Comparison of ENCODE assay signal across 8 cellular contexts in the genomic region with DNA sequence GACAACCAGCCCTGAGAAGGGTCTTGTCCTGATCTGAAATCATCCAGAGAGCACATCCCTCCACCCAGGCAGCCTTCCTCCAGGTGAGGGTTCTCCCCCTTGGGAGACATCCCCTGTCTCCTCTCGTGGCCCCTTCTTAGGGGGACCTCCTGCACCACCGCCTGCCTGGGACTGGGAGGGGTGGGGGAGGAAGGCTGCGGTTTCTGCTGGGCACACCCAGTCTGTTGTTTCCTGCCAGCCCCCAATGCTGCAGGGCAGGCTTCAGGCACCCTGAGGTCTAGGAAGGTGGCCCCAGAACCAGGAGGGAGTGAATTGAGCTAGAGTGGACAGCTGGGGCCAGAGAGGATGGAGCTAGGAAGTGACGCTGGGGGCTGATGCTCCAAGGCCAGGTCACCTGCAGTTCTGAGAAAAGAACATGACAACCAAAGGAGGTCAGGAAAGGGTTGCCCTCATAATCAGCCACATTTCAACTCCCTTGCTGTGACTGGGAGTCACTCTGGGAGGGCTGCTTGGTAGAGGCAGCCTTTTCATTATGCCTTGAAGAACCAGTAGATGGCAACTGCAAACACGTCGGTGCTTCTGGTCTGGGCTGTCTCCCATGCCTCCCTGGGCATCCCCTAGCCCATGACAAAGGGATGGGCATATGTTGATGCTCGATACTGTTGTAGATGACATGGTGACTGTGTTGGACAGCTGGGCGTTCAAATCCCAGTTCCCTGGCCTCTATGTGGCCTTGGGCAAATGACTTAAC. TPM values are rescaled to one million over a fixed set of nuclear protein-coding genes. Genes with fewer than 3 reads are reported as not detected.
DNase-seq lines count a peak whose midpoint lies in the region; ATAC-seq and TF ChIP-seq lines count a peak whose summit lies in the region.

No MANE protein-coding gene starts in this region.

- H3K9me2 ChIP-seq in Loucy (replicated peaks; ENCODE audit: low read depth, low read length), result no peaks in the 10 kb centered on the region

- intact Hi-C loops in CD8-positive, alpha-beta T cell (cut with DNase I, micrococcal nuclease), result loop anchor here (1.0 to 5.0 kb wide), 3 partner anchors 45 to 332 kb away; a partner anchor contains a TSS

- peak overlapping the region; percentile 96 for H3K4me3 ChIP-seq in CD8-positive, alpha-beta T cell (ENCODE audit: low read depth, low read length)
- H3K4me3 ChIP-seq in Loucy (ENCODE audit: low read length, poor library complexity, severe bottlenecking) (peak overlapping the region; percentile 92), mononuclear cell (ENCODE audit: low read length) (peak overlapping the region; percentile 83)

- H3K36me3 ChIP-seq in CD8-positive, alpha-beta T cell (ENCODE audit: insufficient read depth, low read length), result peaks cover 8% of the 10 kb centered on the region
- H3K36me3 ChIP-seq in Loucy (ENCODE audit: insufficient read depth, low read length), result peaks cover 7% of the 10 kb centered on the region; the same call in 1 of the 2 replicates

- POLR2A ChIA-PET in CD8-positive, alpha-beta T cell (lab: Charles Lee), result interaction anchor here (0.6 to 2.4 kb wide), 16 partner anchors 9 to 251 kb away, joined by 3 to 10 read pairs (median 3); no protein-coding TSS in a partner anchor
- POLR2A ChIA-PET in activated CD8-positive, alpha-beta T cell treated with anti-CD3 and anti-CD28 coated beads, Interleukin-2, amount 10 ng/mL, durations not matched to agents 7 days and 5 days (lab: Charles Lee), result interaction anchor here (0.6 to 2.0 kb wide), 4 partner anchors 10 to 250 kb away, joined by 3 to 12 read pairs (median 3); no protein-coding TSS in a partner anchor

- peak overlapping the region; percentile 98 for H3K9ac ChIP-seq in Loucy (ENCODE audit: low read depth, low read length, poor library complexity, severe bottlenecking)

- H3K27ac ChIP-seq in CD8-positive, alpha-beta T cell (ENCODE audit: low read depth, low read length), result peak overlapping the region; percentile 83

- no peaks in the 10 kb centered on the region for H3K9me3 ChIP-seq in CD8-positive, alpha-beta T cell (ENCODE audit: low read length)
- peaks cover 7% of the 10 kb centered on the region; the same call in 1 of the 2 replicates for H3K9me3 ChIP-seq in Loucy (ENCODE audit: insufficient read depth, low read depth, low read length)
- no peaks in the 10 kb centered on the region for H3K9me3 ChIP-seq in mononuclear cell (ENCODE audit: low read depth, low read length)

- CTCF ChIA-PET in CD8-positive, alpha-beta T cell (lab: Charles Lee), result interaction anchor here (1.0 to 9.7 kb wide), 6 partner anchors 10 to 249 kb away, joined by 3 to 74 read pairs (median 8); no protein-coding TSS in a partner anchor
- CTCF ChIA-PET in activated CD8-positive, alpha-beta T cell treated with anti-CD3 and anti-CD28 coated beads, Interleukin-2, amount 10 ng/mL, durations not matched to agents 7 days and 5 days (lab: Charles Lee), result interaction anchor here (1.3 to 3.0 kb wide), 7 partner anchors 10 to 593 kb away, joined by 3 to 18 read pairs (median 5); a partner anchor contains a TSS

- no peak overlapping the region for H2AFZ ChIP-seq in Loucy (ENCODE audit: low read length)

- ATAC-seq in CD8-positive, alpha-beta T cell, result peak; percentile 60
- peak; percentile 54 for ATAC-seq in activated CD8-positive, alpha-beta T cell treated with anti-CD3 and anti-CD28 coated beads, Interleukin-2, amount 10 ng/mL, durations not matched to agents 7 days and 5 days
- ATAC-seq in HG02642 (IDR thresholded peaks at IDR 0.05; ENCODE audit: poor library complexity, unreplicated experiment) (no peak), GM21737 (IDR thresholded peaks at IDR 0.05; ENCODE audit: unreplicated experiment) (no peak)

- peaks cover 61% of the 10 kb centered on the region for H3K79me2 ChIP-seq in Loucy (ENCODE audit: insufficient read depth, low read length)

- TF ChIP-seq CTCF in CD8-positive, alpha-beta T cell (IDR thresholded peaks at IDR 0.05), result no peak
- TF ChIP-seq CTCF in Loucy (conservative IDR thresholded peaks at IDR 0.05; ENCODE audit: low read length), result no peak

- H3K36me3 Mint-ChIP-seq in CD8-positive, alpha-beta T cell, result peaks cover 49% of the 10 kb centered on the region
- peaks cover 44% of the 10 kb centered on the region for H3K36me3 Mint-ChIP-seq in activated CD8-positive, alpha-beta T cell treated with anti-CD3 and anti-CD28 coated beads, Interleukin-2, amount 10 ng/mL, durations not matched to agents 7 days and 5 days (ENCODE audit: low read depth)

- H3K27ac Mint-ChIP-seq in CD8-positive, alpha-beta T cell, result peak overlapping the region; percentile 96
- H3K27ac Mint-ChIP-seq in activated CD8-positive, alpha-beta T cell treated with anti-CD3 and anti-CD28 coated beads, Interleukin-2, amount 10 ng/mL, durations not matched to agents 7 days and 5 days, result peak overlapping the region; percentile 95

- H3K9me3 Mint-ChIP-seq in CD8-positive, alpha-beta T cell, result peaks cover 5% of the 10 kb centered on the region
- H3K9me3 Mint-ChIP-seq in activated CD8-positive, alpha-beta T cell treated with anti-CD3 and anti-CD28 coated beads, Interleukin-2, amount 10 ng/mL, durations not matched to agents 7 days and 5 days (ENCODE audit: insufficient read depth), result peaks cover 8% of the 10 kb centered on the region

- peaks cover 22% of the 10 kb centered on the region for H4K20me1 ChIP-seq in Loucy (ENCODE audit: insufficient read depth, low read length, poor library complexity, severe bottlenecking)

- peak; percentile 24 to 91 (median 77) for DNase-seq in CD8-positive, alpha-beta T cell
- peak; percentile 76 for DNase-seq in activated CD8-positive, alpha-beta T cell treated with anti-CD3 and anti-CD28 coated beads, Interleukin-2, amount 10 ng/mL, durations not matched to agents 7 days and 5 days
- no peak for DNase-seq in NCI-H2196 treated with DMSO at 0.1 percent for 48 hours (lab: John Stamatoyannopoulos, UW; ENCODE audit: unreplicated experiment)
- no peak for DNase-seq in HuH-7.5 (ENCODE audit: low spot score)

- peaks cover 64% of the 10 kb centered on the region for H3K4me1 ChIP-seq in CD8-positive, alpha-beta T cell (ENCODE audit: insufficient read depth, low read length)
- peaks cover 27% of the 10 kb centered on the region for H3K4me1 ChIP-seq in Loucy (ENCODE audit: insufficient read depth, low read length, poor library complexity, severe bottlenecking)
- peaks cover 89% of the 10 kb centered on the region for H3K4me1 ChIP-seq in mononuclear cell (ENCODE audit: insufficient read depth, low read length)

- H3K4me2 ChIP-seq in Loucy (ENCODE audit: low read depth, low read length, poor library complexity, severe bottlenecking), result peak overlapping the region; percentile 82

- peaks cover 3% of the 10 kb centered on the region; the same call in 1 of the 2 replicates for H3F3A ChIP-seq in Loucy (ENCODE audit: low read depth)

- H3K27me3 ChIP-seq in CD8-positive, alpha-beta T cell (ENCODE audit: insufficient read depth, low read length), result no peaks in the 10 kb centered on the region
- H3K27me3 ChIP-seq in Loucy (ENCODE audit: insufficient read depth, low read length, poor library complexity, severe bottlenecking) (no peaks in the 10 kb centered on the region), mononuclear cell (ENCODE audit: insufficient read depth, low read length) (no peaks in the 10 kb centered on the region)

- H3K4me3 Mint-ChIP-seq in CD8-positive, alpha-beta T cell, result peak overlapping the region; percentile 90
- H3K4me3 Mint-ChIP-seq in activated CD8-positive, alpha-beta T cell treated with anti-CD3 and anti-CD28 coated beads, Interleukin-2, amount 10 ng/mL, durations not matched to agents 7 days and 5 days, result peak overlapping the region; percentile 92

- H3K4me1 Mint-ChIP-seq in CD8-positive, alpha-beta T cell (ENCODE audit: low read depth), result peaks cover 74% of the 10 kb centered on the region
- peaks cover 69% of the 10 kb centered on the region for H3K4me1 Mint-ChIP-seq in activated CD8-positive, alpha-beta T cell treated with anti-CD3 and anti-CD28 coated beads, Interleukin-2, amount 10 ng/mL, durations not matched to agents 7 days and 5 days (ENCODE audit: low read depth)

- no peaks in the 10 kb centered on the region for H3K27me3 Mint-ChIP-seq in CD8-positive, alpha-beta T cell (ENCODE audit: low read depth)
- no peaks in the 10 kb centered on the region for H3K27me3 Mint-ChIP-seq in activated CD8-positive, alpha-beta T cell treated with anti-CD3 and anti-CD28 coated beads, Interleukin-2, amount 10 ng/mL, durations not matched to agents 7 days and 5 days (ENCODE audit: low read depth)

RNA-seq across cellular contexts. Expression of a gene that starts 1.4 kb away (rescaled TPM):
- 10 to 100 TPM; 78.8 to 81.0 TPM for total RNA-seq in CD8-positive, alpha-beta T cell
- total RNA-seq in activated CD8-positive, alpha-beta T cell treated with anti-CD3 and anti-CD28 coated beads, Interleukin-2, amount 10 ng/mL, durations not matched to agents 7 days and 5 days, result 10 to 100 TPM; 34.0 to 40.5 TPM
- 45.0 TPM for total RNA-seq in mononuclear cell

RNA-seq across cellular contexts. Expression of a gene that starts 55.9 kb away (rescaled TPM):
- under 1 TPM; 0.30 to 0.56 TPM for total RNA-seq in CD8-positive, alpha-beta T cell
- 1 to 10 TPM in 1 of 2 experiments, under 1 TPM in 1; 0.42 to 1.1 TPM for total RNA-seq in activated CD8-positive, alpha-beta T cell treated with anti-CD3 and anti-CD28 coated beads, Interleukin-2, amount 10 ng/mL, durations not matched to agents 7 days and 5 days
- total RNA-seq in mononuclear cell, result 7.5 TPM

Comparison
In these comparisons a context has a peak if more than half of its experiments do, and no peak if none do; other contexts are left out.
1. ATAC-seq: peak in CD8-positive, alpha-beta T cell (single experiment) and activated CD8-positive, alpha-beta T cell treated with anti-CD3 and anti-CD28 coated beads, Interleukin-2, amount 10 ng/mL, durations not matched to agents 7 days and 5 days (single experiment); none in HG02642 (single experiment) and GM21737 (single experiment).
2. DNase-seq: peak in CD8-positive, alpha-beta T cell (7 of 7) and activated CD8-positive, alpha-beta T cell treated with anti-CD3 and anti-CD28 coated beads, Interleukin-2, amount 10 ng/mL, durations not matched to agents 7 days and 5 days (single experiment); none in NCI-H2196 treated with DMSO at 0.1 percent for 48 hours (single experiment) and HuH-7.5 (single experiment).
3. Peak in every context shown above with its lines, with median percentiles within 50 percentile points of each other: H3K4me3 ChIP-seq.